Comparison of ENCODE assay signal across 8 cellular contexts in genomic region chr7:100132697-100133137, GRCh38. TPM values are rescaled to one million over a fixed set of nuclear protein-coding genes. Genes with fewer than 3 reads are reported as not detected.
A peak's percentile ranks its signal among the peaks of the same experiment; 100 is the strongest.
DNase-seq lines count a peak whose midpoint lies in the region; ATAC-seq and TF ChIP-seq lines count a peak whose summit lies in the region.

No MANE protein-coding gene starts in this region.

- peak; percentile 53 for ATAC-seq in GM19372 (IDR thresholded peaks at IDR 0.05; ENCODE audit: low read depth, unreplicated experiment)
- peak; percentile 79 to 83 for ATAC-seq in activated naive CD4-positive, alpha-beta T cell treated with anti-CD3 and anti-CD28 coated beads, Interleukin-2, amount 50 U/mL, for 72 hours

- TF ChIP-seq CTCF in retinal pigment epithelial cell (conservative IDR thresholded peaks at IDR 0.05; ENCODE audit: low read depth, low read length), result peak; percentile 99

- H3K27ac ChIP-seq in SJSA1, result no peak overlapping the region

- no peaks in the 10 kb centered on the region for H3K27me3 ChIP-seq in MG63
- H3K27me3 ChIP-seq in SJSA1 (replicated peaks), result 0 out of 2 replicates have a peak, but pooled peaks cover 3% of the 10 kb centered on the region

- no peaks in the 10 kb centered on the region for H3K9me3 Mint-ChIP-seq in activated naive CD4-positive, alpha-beta T cell treated with anti-CD3 and anti-CD28 coated beads, Interleukin-2, amount 50 U/mL, for 72 hours

- H3K36me3 ChIP-seq in MG63 (no peaks in the 10 kb centered on the region), SJSA1 (no peaks in the 10 kb centered on the region)

- H3K9me3 ChIP-seq in MG63 (no peaks in the 10 kb centered on the region), SJSA1 (replicated peaks) (no peaks in the 10 kb centered on the region)

- peak overlapping the region in 1 of 2 donors; percentile 11 for H3K27ac Mint-ChIP-seq in activated naive CD4-positive, alpha-beta T cell treated with anti-CD3 and anti-CD28 coated beads, Interleukin-2, amount 50 U/mL, for 72 hours

- H3K4me3 ChIP-seq in MG63 (no peak overlapping the region), SJSA1 (no peak overlapping the region), retinal pigment epithelial cell (ENCODE audit: low read length) (no peak overlapping the region)

- no peaks in the 10 kb centered on the region for H3K36me3 Mint-ChIP-seq in activated naive CD4-positive, alpha-beta T cell treated with anti-CD3 and anti-CD28 coated beads, Interleukin-2, amount 50 U/mL, for 72 hours

- DNase-seq in CD1c-positive myeloid dendritic cell (ENCODE audit: extremely low spot score) (peak; percentile 75), MG63 (peak; percentile 29), SJSA1 (ENCODE audit: low read depth in 1 of 2, low spot score in 2 of 2) (peak; percentile 57 to 70), cardiac septum (ENCODE audit: low spot score) (peak; percentile 79), retinal pigment epithelial cell (ENCODE audit: low read depth) (no peak), NCI-H1048 (lab: John Stamatoyannopoulos, UW) (no peak)
- DNase-seq in activated naive CD4-positive, alpha-beta T cell treated with anti-CD3 and anti-CD28 coated beads, Interleukin-2, amount 50 U/mL, for 72 hours (ENCODE audit: low spot score in 2 of 2), result peak in 1 of 2 donors; percentile 61

- H3K4me1 ChIP-seq in SJSA1 (replicated peaks), result peaks cover 14% of the 10 kb centered on the region

- intact Hi-C loops in cardiac septum (cut with DNase I), result loop anchor here (2.0 to 10.0 kb wide), 2 partner anchors 84 to 212 kb away; no protein-coding TSS in a partner anchor

RNA-seq across cellular contexts. Expression of gene MBLAC1, which starts 6.0 kb away (rescaled TPM):
- 1.9 TPM in 1 of 2 replicates, not detected in the other for total RNA-seq in MG63 (2014; rRNA removed; shearing (Covaris generic); ENCODE audit: low replicate concordance)
- 2.4 and 3.3 TPM in 2 replicates for total RNA-seq in SJSA1 (2014; rRNA removed; shearing (Covaris generic))
- total RNA-seq in activated naive CD4-positive, alpha-beta T cell treated with anti-CD3 and anti-CD28 coated beads, Interleukin-2, amount 50 U/mL, for 72 hours, result 1 to 10 TPM; 2.6 to 5.6 TPM
- 1.5 TPM for total RNA-seq in cardiac septum

RNA-seq across cellular contexts. Expression of gene CNPY4, which starts 13.3 kb away (rescaled TPM):
- total RNA-seq in MG63 (2014; rRNA removed; shearing (Covaris generic); ENCODE audit: low replicate concordance), result 11.4 and 26.6 TPM in 2 replicates
- 22.5 and 24.6 TPM in 2 replicates for total RNA-seq in SJSA1 (2014; rRNA removed; shearing (Covaris generic))
- total RNA-seq in activated naive CD4-positive, alpha-beta T cell treated with anti-CD3 and anti-CD28 coated beads, Interleukin-2, amount 50 U/mL, for 72 hours, result 10 to 100 TPM; 16.4 to 20.9 TPM
- 9.7 TPM for total RNA-seq in cardiac septum

RNA-seq across cellular contexts. Expression of gene TAF6, which starts 13.6 kb away (rescaled TPM):
- 10.8 and 30.6 TPM in 2 replicates for total RNA-seq in MG63 (2014; rRNA removed; shearing (Covaris generic); ENCODE audit: low replicate concordance)
- total RNA-seq in SJSA1 (2014; rRNA removed; shearing (Covaris generic)), result 20.5 and 35.3 TPM in 2 replicates
- 10 to 100 TPM; 52.7 to 57.6 TPM for total RNA-seq in activated naive CD4-positive, alpha-beta T cell treated with anti-CD3 and anti-CD28 coated beads, Interleukin-2, amount 50 U/mL, for 72 hours
- total RNA-seq in cardiac septum, result 26.6 TPM

RNA-seq across cellular contexts. Expression of gene LAMTOR4, which starts 16.0 kb away (rescaled TPM):
- 54.8 and 74.5 TPM in 2 replicates for total RNA-seq in MG63 (2014; rRNA removed; shearing (Covaris generic); ENCODE audit: low replicate concordance)
- 115 and 123 TPM in 2 replicates for total RNA-seq in SJSA1 (2014; rRNA removed; shearing (Covaris generic))
- 100 to 1,000 TPM; 147 to 153 TPM for total RNA-seq in activated naive CD4-positive, alpha-beta T cell treated with anti-CD3 and anti-CD28 coated beads, Interleukin-2, amount 50 U/mL, for 72 hours
- 89.1 TPM for total RNA-seq in cardiac septum

RNA-seq across cellular contexts. Expression of gene TRAPPC14, which starts 25.8 kb away (rescaled TPM):
- 0.22 and 3.0 TPM in 2 replicates for total RNA-seq in MG63 (2014; rRNA removed; shearing (Covaris generic); ENCODE audit: low replicate concordance)
- 5.1 and 7.4 TPM in 2 replicates for total RNA-seq in SJSA1 (2014; rRNA removed; shearing (Covaris generic))
- total RNA-seq in activated naive CD4-positive, alpha-beta T cell treated with anti-CD3 and anti-CD28 coated beads, Interleukin-2, amount 50 U/mL, for 72 hours, result 10 to 100 TPM; 17.1 to 32.8 TPM
- total RNA-seq in cardiac septum, result 11.4 TPM

Comparison
In these comparisons a context has a peak if more than half of its experiments do, and no peak if none do; other contexts are left out.
1. DNase-seq: peak in CD1c-positive myeloid dendritic cell (single experiment), MG63 (single experiment), SJSA1 (2 of 2) and cardiac septum (single experiment); none in retinal pigment epithelial cell (single experiment) and NCI-H1048 (single experiment).